In the genomic region with DNA sequence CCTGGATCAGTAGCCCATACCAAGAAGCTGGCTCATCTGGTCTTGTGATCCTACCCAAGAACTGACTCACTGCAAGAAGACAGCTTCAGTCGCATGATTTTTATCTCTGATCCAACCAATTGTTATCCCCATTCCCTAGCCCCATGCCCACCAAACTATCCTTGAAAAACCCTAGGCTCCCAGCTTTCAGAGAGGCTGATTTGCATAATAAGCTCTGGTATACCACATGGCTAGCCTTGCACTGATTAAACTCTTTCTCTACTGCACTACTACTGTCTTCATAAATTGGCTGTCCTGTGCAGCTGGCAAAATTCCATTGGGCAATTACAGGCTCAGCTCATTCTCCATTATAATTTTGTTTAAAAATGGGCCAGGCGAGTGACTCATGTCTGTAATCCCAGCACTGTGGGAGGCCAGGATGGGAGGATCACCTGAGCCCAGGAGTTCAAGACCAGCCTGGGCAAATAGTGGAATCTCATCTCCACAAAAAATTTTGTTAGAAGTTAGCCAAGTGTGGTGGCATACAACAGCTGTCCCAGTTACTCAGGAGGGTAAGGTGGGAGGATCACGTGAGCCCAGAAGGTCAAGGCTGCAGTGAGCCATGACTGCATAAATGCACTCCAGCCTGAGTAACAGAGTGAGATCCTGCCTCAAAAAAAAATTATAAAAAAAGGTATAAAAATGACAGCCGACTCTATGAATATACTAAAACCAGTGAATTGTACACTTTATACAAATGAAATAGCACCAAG, we compare ENCODE assay signal across 18 cellular contexts.
DNase-seq lines count a peak whose midpoint lies in the region; ATAC-seq and TF ChIP-seq lines count a peak whose summit lies in the region.
"Had no signal": no experiment of that assay in that cellular context is flagged by ENCODE, and none has a peak within 500 bp of the region (broad histone marks: within the 10 kb centered on the region; RNA-seq: fewer than 3 reads in every experiment).

No MANE protein-coding gene starts in this region.

- H3K4me2 ChIP-seq in neuronal stem cell (ENCODE audit: insufficient read depth, low read length, poor library complexity, severe bottlenecking): no peak overlapping the region

- TF ChIP-seq CTCF in epithelial cell of proximal tubule (conservative IDR thresholded peaks at IDR 0.05; ENCODE audit: low read depth, low read length): no peak

- H3K27me3 ChIP-seq in neuronal stem cell (ENCODE audit: control insufficient read depth in 3 of 3, insufficient read depth in 3 of 3, low read depth in 1 of 3, low read length in 3 of 3): peaks cover 0 to 9% (median 0%) of the 10 kb centered on the region in 3 experiments

- no peak overlapping the region for H3K14ac ChIP-seq in neuronal stem cell (ENCODE audit: low read length)

- H3K9me3 ChIP-seq in neuronal stem cell (replicated peaks in 1 of 2; ENCODE audit: control insufficient read depth in 2 of 2, insufficient read depth in 1 of 2, low read depth in 1 of 2, low read length in 2 of 2): peaks cover 0 to 3% of the 10 kb centered on the region in 2 donors

- no peak overlapping the region for H2AFZ ChIP-seq in neuronal stem cell (ENCODE audit: low read length)

- no peak overlapping the region for H2BK5ac ChIP-seq in neuronal stem cell (ENCODE audit: low read length)

- WGBS in neuronal stem cell (ENCODE audit: extremely low coverage in 2 of 2, insufficient read length in 2 of 2, insufficient replicate concordance in 1 of 2), 2 donors: no CpG with 5 or more reads among the region's 4 CpGs

- H2AK5ac ChIP-seq in neuronal stem cell (ENCODE audit: low read depth, low read length): no peak overlapping the region

- no peaks in the 10 kb centered on the region for H3K36me3 ChIP-seq in neuronal stem cell (replicated peaks in 1 of 2; ENCODE audit: control insufficient read depth in 2 of 2, insufficient read depth in 2 of 2, low read length in 2 of 2)

- no peak overlapping the region for H2BK120ac ChIP-seq in neuronal stem cell (ENCODE audit: low read depth, low read length)

- H3K4me1 ChIP-seq in neuronal stem cell (ENCODE audit: control insufficient read depth in 2 of 2, insufficient read depth in 1 of 2, low read depth in 1 of 2, low read length in 2 of 2): no peaks in the 10 kb centered on the region

- no peak overlapping the region for H3K23ac ChIP-seq in neuronal stem cell (ENCODE audit: low read depth, low read length, poor library complexity)

- H3K18ac ChIP-seq in neuronal stem cell (ENCODE audit: low read length): no peak overlapping the region

- no peak overlapping the region for H3K4me3 ChIP-seq in epithelial cell of proximal tubule (ENCODE audit: low read depth, low read length)
- H3K4me3 ChIP-seq in neuronal stem cell (ENCODE audit: low read length in 2 of 2): no peak overlapping the region
- H3K4me3 ChIP-seq: skin epidermis had no signal

- H3K4me1 Mint-ChIP-seq in activated T-cell treated with anti-CD3 and anti-CD28 coated beads, Interleukin-2, amount 50 U/mL, for 4 hours (ENCODE audit: low read depth): peaks cover 8% of the 10 kb centered on the region

- peak; percentile 7 for DNase-seq in NCI-H1105 treated with DMSO at 0.1 percent for 48 hours (lab: John Stamatoyannopoulos, UW)
- no peak for DNase-seq in NCI-H1105 (lab: John Stamatoyannopoulos, UW)
- DNase-seq in NCI-H69 (lab: John Stamatoyannopoulos, UW): peak; percentile 37
- peak; percentile 92 for DNase-seq in epithelial cell of proximal tubule (ENCODE audit: low read depth)
- peak; percentile 83 for DNase-seq in renal cortical epithelial cell (ENCODE audit: low read depth)
- no peak for DNase-seq in activated T-cell treated with anti-CD3 and anti-CD28 coated beads, Interleukin-2, amount 50 U/mL, for 4 hours
- DNase-seq in neuronal stem cell (ENCODE audit: low spot score): no peak
- no peak for DNase-seq in NCI-H146 (lab: John Stamatoyannopoulos, UW)
- DNase-seq: 8988T; activated CD8-positive, alpha-beta memory T cell treated with anti-CD3 and anti-CD28 coated beads for 24 hours; activated effector memory CD4-positive, alpha-beta T cell treated with anti-CD3 and anti-CD28 coated beads, Interleukin-2, amount 50 U/mL, for 16 hours; immature natural killer cell; midbrain; NCI-H1092 treated with DMSO at 0.1 percent for 48 hours; NCI-H524; nucleus accumbens; SIG-M5 had no signal

- no peak overlapping the region for H2BK12ac ChIP-seq in neuronal stem cell (ENCODE audit: low read length)

- no peak overlapping the region for H4K8ac ChIP-seq in neuronal stem cell (ENCODE audit: low read depth, low read length)

- H4K91ac ChIP-seq in neuronal stem cell (ENCODE audit: low read depth, low read length, poor library complexity): no peak overlapping the region

- peaks cover 20% of the 10 kb centered on the region for H3K27me3 Mint-ChIP-seq in activated T-cell treated with anti-CD3 and anti-CD28 coated beads, Interleukin-2, amount 50 U/mL, for 4 hours (ENCODE audit: low read depth)

- H3K4ac ChIP-seq in neuronal stem cell (ENCODE audit: low read length): no peak overlapping the region

- no peaks in the 10 kb centered on the region for H3K9me3 Mint-ChIP-seq in activated T-cell treated with anti-CD3 and anti-CD28 coated beads, Interleukin-2, amount 50 U/mL, for 4 hours
- H3K9me3 Mint-ChIP-seq: immature natural killer cell had no signal

- no peak overlapping the region for H3K27ac ChIP-seq in neuronal stem cell (replicated peaks; ENCODE audit: low read length)
- H3K27ac ChIP-seq: skin epidermis had no signal

- no peaks in the 10 kb centered on the region for H3K79me1 ChIP-seq in neuronal stem cell (ENCODE audit: low read depth, low read length)

- H3K36me3 Mint-ChIP-seq in activated T-cell treated with anti-CD3 and anti-CD28 coated beads, Interleukin-2, amount 50 U/mL, for 4 hours (ENCODE audit: insufficient read depth): no peaks in the 10 kb centered on the region
- H3K36me3 Mint-ChIP-seq: immature natural killer cell had no signal

- no peak for ATAC-seq in activated T-cell treated with anti-CD3 and anti-CD28 coated beads, Interleukin-2, amount 50 U/mL, for 4 hours

- H3K9ac ChIP-seq in neuronal stem cell (ENCODE audit: low read depth, low read length, poor library complexity): no peak overlapping the region

- no peak overlapping the region for H2BK15ac ChIP-seq in neuronal stem cell (ENCODE audit: low read length)

- no peak overlapping the region for H3K4me3 Mint-ChIP-seq in activated T-cell treated with anti-CD3 and anti-CD28 coated beads, Interleukin-2, amount 50 U/mL, for 4 hours
- H3K4me3 Mint-ChIP-seq: immature natural killer cell had no signal

Comparison
In these comparisons a context has a peak if more than half of its experiments do, and no peak if none do; other contexts are left out.
1. DNase-seq: peak in NCI-H1105 treated with DMSO at 0.1 percent for 48 hours (single experiment), NCI-H69 (single experiment), epithelial cell of proximal tubule (single experiment) and renal cortical epithelial cell (single experiment); none in NCI-H1105 (single experiment), activated T-cell treated with anti-CD3 and anti-CD28 coated beads, Interleukin-2, amount 50 U/mL, for 4 hours (single experiment), neuronal stem cell (single experiment) and NCI-H146 (single experiment).